ENCODE assay signal across 21 cellular contexts in the genomic region with DNA sequence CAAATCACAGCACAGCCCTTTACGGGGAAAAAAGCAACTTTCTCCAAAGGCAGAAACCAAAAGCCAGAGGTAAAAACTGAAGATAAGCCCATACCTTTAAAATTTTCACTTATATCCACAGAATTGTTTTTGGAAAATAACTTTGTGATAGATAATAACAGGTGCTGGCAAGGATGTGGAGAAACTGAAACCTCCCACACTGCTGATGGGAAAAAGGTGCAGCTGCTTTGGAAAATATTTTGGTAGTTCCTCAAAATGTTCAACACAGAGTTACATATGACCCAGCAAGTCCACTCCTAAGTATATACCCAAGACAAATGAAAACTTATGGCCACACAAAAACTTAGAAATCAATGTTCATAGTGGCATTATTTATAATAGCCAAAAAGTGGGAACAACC. TPM values are rescaled to one million over a fixed set of nuclear protein-coding genes. Genes with fewer than 3 reads are reported as not detected.
DNase-seq lines count a peak whose midpoint lies in the region; FAIRE-seq and TF ChIP-seq lines count a peak whose summit lies in the region.
"Had no signal": no experiment of that assay in that cellular context is flagged by ENCODE, and none has a peak within 500 bp of the region (broad histone marks: within the 10 kb centered on the region; RNA-seq: fewer than 3 reads in every experiment).

No MANE protein-coding gene starts in this region.

- DNase-seq in SJCRH30 = peak in 1 of 2 experiments; percentile 39
- DNase-seq in urothelium cell line (ENCODE audit: low spot score) = no peak
- no peak for DNase-seq in SKM-1 (lab: John Stamatoyannopoulos, UW; ENCODE audit: unreplicated experiment)
- no peak for DNase-seq in dorsolateral prefrontal cortex
- DNase-seq: CD8-positive, alpha-beta memory T cell; COR-L47; DMS 273 treated with DMSO at 0.1 percent for 48 hours; DMS53; DND-41; EL; H9 had no signal

- H3K4me3 ChIP-seq in HEK293 (ENCODE audit: low read depth, low read length) (no peak overlapping the region), SJCRH30 (no peak overlapping the region), neutrophil (ENCODE audit: low read depth in 1 of 2, low read length in 1 of 2) (no peak overlapping the region), dorsolateral prefrontal cortex (no peak overlapping the region)
- H3K4me3 ChIP-seq: A549; BLaER1 treated with 17β-estradiol and CSF1 and Interleukin-3, amounts not matched to agents 10 nM and 100 nM had no signal

- H3K36me3 ChIP-seq in HEK293 (ENCODE audit: control insufficient read depth in 2 of 2, insufficient read depth in 1 of 2, low read length in 2 of 2) = peaks cover 50 to 90% of the 10 kb centered on the region in 2 experiments
- peaks cover 53% of the 10 kb centered on the region for H3K36me3 ChIP-seq in SJCRH30
- H3K36me3 ChIP-seq in neutrophil = peaks cover 44% of the 10 kb centered on the region

- CTCF ChIA-PET in HEK293 (lab: Yijun Ruan, JAX) = interaction anchor here (0.6 kb wide), 1 partner anchor 109 kb away, joined by 3 read pairs; no protein-coding TSS in a partner anchor

- TF ChIP-seq CTCF in HEK293 (tag by site-specific recombination; IDR thresholded peaks at IDR 0.05) = no peak
- no peak for TF ChIP-seq CTCF in neutrophil (IDR thresholded peaks at IDR 0.05)
- no peak for TF ChIP-seq CTCF in dorsolateral prefrontal cortex (IDR thresholded peaks at IDR 0.05 in 54 of 56, conservative IDR thresholded peaks at IDR 0.05 in 2 of 56; ENCODE audit: low read depth in 1 of 56, partially characterized antibody in 56 of 56)

- H3K9me3 ChIP-seq in HEK293 (ENCODE audit: control insufficient read depth, insufficient read depth, low read depth, low read length) = no peaks in the 10 kb centered on the region
- H3K9me3 ChIP-seq in SJCRH30 (replicated peaks) = no peaks in the 10 kb centered on the region
- H3K9me3 ChIP-seq in neutrophil = no peaks in the 10 kb centered on the region
- H3K9me3 ChIP-seq: A549; BLaER1 treated with 17β-estradiol and CSF1 and Interleukin-3, amounts not matched to agents 10 nM and 100 nM had no signal

- POLR2A ChIA-PET in HEK293 (lab: Yijun Ruan, JAX) = no interaction called here

- no peak for FAIRE-seq in urothelium cell line (lab: Jason Lieb, UNC)
- FAIRE-seq: A549, GM12891, GM19239, H1, HepG2 had no signal

- H3K27me3 ChIP-seq in SJCRH30 (no peaks in the 10 kb centered on the region), neutrophil (no peaks in the 10 kb centered on the region), dorsolateral prefrontal cortex (no peaks in the 10 kb centered on the region)
- H3K27me3 ChIP-seq: BLaER1 treated with 17β-estradiol and CSF1 and Interleukin-3, amounts not matched to agents 10 nM and 100 nM had no signal

- H3K4me1 ChIP-seq in HEK293 (ENCODE audit: control insufficient read depth, insufficient read depth, low read length) (no peaks in the 10 kb centered on the region), SJCRH30 (peaks cover 14% of the 10 kb centered on the region), neutrophil (ENCODE audit: control insufficient read depth in 1 of 2, insufficient read depth in 1 of 2, low read depth in 1 of 2, low read length in 1 of 2) (peaks cover 30 to 31% of the 10 kb centered on the region in 2 experiments)

- intact Hi-C loops in dorsolateral prefrontal cortex (cut with DNase I) = no loop called here

- H3K27ac ChIP-seq in HEK293 (ENCODE audit: extremely low read depth, low read depth, low read length) (no peak overlapping the region), SJCRH30 (peak overlapping the region; percentile 38), neutrophil (peak overlapping the region; percentile 82), dorsolateral prefrontal cortex (no peak overlapping the region)
- H3K27ac ChIP-seq: A549; BLaER1 treated with 17β-estradiol and CSF1 and Interleukin-3, amounts not matched to agents 10 nM and 100 nM had no signal

TF ChIP-seq in HEK293, 187 proteins besides CTCF, POLR2A, EP300 and RAD21:
- TF ChIP-seq PRDM1 (tag by site-specific recombination; IDR thresholded peaks at IDR 0.05) (0 out of 2 replicates have a peak, but pooled peaks have one; percentile 14), ZNF510 (tag by site-specific recombination; IDR thresholded peaks at IDR 0.05; ENCODE audit: insufficient replicate concordance) (no peak), ZNF174 (tag by site-specific recombination; IDR thresholded peaks at IDR 0.05) (no peak)

RNA-seq across cellular contexts. Expression of a gene that starts 12.2 kb away (rescaled TPM):
- total RNA-seq in SJCRH30 (2014; rRNA removed; shearing (Covaris generic)) = 153 and 172 TPM in 2 replicates
- total RNA-seq in dorsolateral prefrontal cortex = 100 to 1,000 TPM in 36 of 120 experiments, 10 to 100 TPM in 84; 50.3 to 123 (median 95.1) TPM

RNA-seq across cellular contexts. Expression of a gene that starts 28.3 kb away (rescaled TPM):
- total RNA-seq in SJCRH30 (2014; rRNA removed; shearing (Covaris generic)) = 0.14 TPM in 1 of 2 replicates, not detected in the other
- over 10,000 TPM in 24 of 120 experiments, 1,000 to 10,000 TPM in 96; 2,686 to 23,814 (median 7,188) TPM for total RNA-seq in dorsolateral prefrontal cortex
- total RNA-seq: B cell; CD8-positive, alpha-beta memory T cell; G401 had no signal

RNA-seq across cellular contexts. Expression of a gene that starts 39.3 kb away (rescaled TPM):
- not detected in 2 replicates for total RNA-seq in SJCRH30 (2014; rRNA removed; shearing (Covaris generic))
- 10 to 100 TPM in 109 of 120 experiments, 1 to 10 TPM in 11; 3.8 to 74.3 (median 16.5) TPM for total RNA-seq in dorsolateral prefrontal cortex
- total RNA-seq: B cell; CD8-positive, alpha-beta memory T cell; G401; H1; H9; HepG2 had no signal

RNA-seq across cellular contexts. Expression of a gene that starts 56.9 kb away (rescaled TPM):
- 45.9 and 47.4 TPM in 2 replicates for total RNA-seq in SJCRH30 (2014; rRNA removed; shearing (Covaris generic))
- total RNA-seq in dorsolateral prefrontal cortex = 10 to 100 TPM in 94 of 120 experiments, 1 to 10 TPM in 26; 5.8 to 37.9 (median 12.9) TPM
- total RNA-seq: B cell had no signal

Comparison
In these comparisons a context has a peak if more than half of its experiments do, and no peak if none do; other contexts are left out.
1. H3K27ac ChIP-seq: peak in SJCRH30 (single experiment) and neutrophil (single experiment); none in HEK293 (single experiment) and dorsolateral prefrontal cortex (0 of 59).
2. RNA of a gene that starts 28.3 kb away (total RNA-seq): 2,686 to 23,814 TPM in dorsolateral prefrontal cortex; 0.14 TPM in SJCRH30; every median in the first group is over 1,000 times any median in the second.